9 cellular contexts compared by ENCODE assay signal in genomic region chr20:5127204-5127858, GRCh38. TPM values are rescaled to one million over a fixed set of nuclear protein-coding genes. Genes with fewer than 3 reads are reported as not detected.
DNase-seq lines count a peak whose midpoint lies in the region; ATAC-seq, FAIRE-seq and TF ChIP-seq lines count a peak whose summit lies in the region.
"Had no signal": no experiment of that assay in that cellular context is flagged by ENCODE, and none has a peak within 500 bp of the region (broad histone marks: within the 10 kb centered on the region; RNA-seq: fewer than 3 reads in every experiment).

No MANE protein-coding gene starts in this region.

- peak overlapping the region; percentile 97 for H3K4me3 ChIP-seq in DOHH2 (ENCODE audit: low read length)

- peak overlapping the region; percentile 92 for H3K27ac Mint-ChIP-seq in activated naive CD8-positive, alpha-beta T cell
- H3K27ac Mint-ChIP-seq in progenitor cell of endocrine pancreas, result peak overlapping the region; percentile 98

- no peaks in the 10 kb centered on the region for H3K27me3 ChIP-seq in DOHH2 (ENCODE audit: control insufficient read depth, low read length)

- peak overlapping the region; percentile 96 for H3K4me3 Mint-ChIP-seq in activated naive CD8-positive, alpha-beta T cell
- peak overlapping the region; percentile 96 for H3K4me3 Mint-ChIP-seq in progenitor cell of endocrine pancreas (ENCODE audit: low read depth)

- peaks cover 3% of the 10 kb centered on the region for H3K36me3 ChIP-seq in DOHH2 (ENCODE audit: control insufficient read depth, low read length)

- peak; percentile 77 for DNase-seq in KG1 (lab: John Stamatoyannopoulos, UW)
- peak; percentile 52 for DNase-seq in SK-N-DZ (ENCODE audit: low spot score)
- peak; percentile 82 for DNase-seq in cardiac septum (ENCODE audit: low spot score)
- no peak for DNase-seq in progenitor cell of endocrine pancreas (ENCODE audit: low spot score, unreplicated experiment)
- peak; percentile 30 for DNase-seq in urothelium cell line (ENCODE audit: low spot score)

- peaks cover 3% of the 10 kb centered on the region; the same call in 1 of the 2 replicates for H3F3A ChIP-seq in DOHH2 (ENCODE audit: control insufficient read depth, insufficient read depth)

- no peaks in the 10 kb centered on the region for H3K9me3 Mint-ChIP-seq in activated naive CD8-positive, alpha-beta T cell (ENCODE audit: low read depth)
- no peaks in the 10 kb centered on the region for H3K9me3 Mint-ChIP-seq in progenitor cell of endocrine pancreas (ENCODE audit: low read depth)

- H3K4me1 ChIP-seq in DOHH2 (ENCODE audit: control insufficient read depth, low read length), result peaks cover 25% of the 10 kb centered on the region

- TF ChIP-seq CTCF in DOHH2 (IDR thresholded peaks at IDR 0.05; ENCODE audit: low read depth, low read length, poor library complexity, severe bottlenecking), result no peak
- TF ChIP-seq CTCF in progenitor cell of endocrine pancreas (IDR thresholded peaks at IDR 0.05; ENCODE audit: unreplicated experiment), result no peak

- peaks cover 52% of the 10 kb centered on the region for H3K79me2 ChIP-seq in DOHH2 (ENCODE audit: control insufficient read depth, low read length)

- FAIRE-seq in urothelium cell line (lab: Jason Lieb, UNC), result no peak
- FAIRE-seq: islet of Langerhans had no signal

- H3K36me3 Mint-ChIP-seq in activated naive CD8-positive, alpha-beta T cell, result no peaks in the 10 kb centered on the region
- no peaks in the 10 kb centered on the region for H3K36me3 Mint-ChIP-seq in progenitor cell of endocrine pancreas (ENCODE audit: insufficient read depth)

- no peaks in the 10 kb centered on the region for H3K9me2 ChIP-seq in DOHH2 (replicated peaks; ENCODE audit: control insufficient read depth, low read length)

- H3K9me3 ChIP-seq in DOHH2 (ENCODE audit: control insufficient read depth, insufficient read depth, low read length), result no peaks in the 10 kb centered on the region

- peak; percentile 30 for ATAC-seq in GM21737 (IDR thresholded peaks at IDR 0.05; ENCODE audit: unreplicated experiment)

- H3K27me3 Mint-ChIP-seq in activated naive CD8-positive, alpha-beta T cell, result no peaks in the 10 kb centered on the region
- H3K27me3 Mint-ChIP-seq in progenitor cell of endocrine pancreas, result no peaks in the 10 kb centered on the region

- H4K20me1 ChIP-seq in DOHH2 (ENCODE audit: control insufficient read depth, insufficient read depth, low read depth, low read length), result no peaks in the 10 kb centered on the region

- peaks cover 33% of the 10 kb centered on the region for H3K4me1 Mint-ChIP-seq in activated naive CD8-positive, alpha-beta T cell (ENCODE audit: low read depth)
- H3K4me1 Mint-ChIP-seq in progenitor cell of endocrine pancreas (ENCODE audit: low read depth), result peaks cover 13% of the 10 kb centered on the region

- H3K4me2 ChIP-seq in DOHH2 (ENCODE audit: low read length), result peak overlapping the region; percentile 86

- peak overlapping the region; percentile 72 for H3K27ac ChIP-seq in DOHH2 (ENCODE audit: low read depth, low read length)

- intact Hi-C loops in cardiac septum (cut with DNase I), result loop anchor here (10.0 kb wide), 1 partner anchor 317 kb away; no protein-coding TSS in a partner anchor

RNA-seq across cellular contexts. Expression of gene CDS2, which starts 0.5 kb away (rescaled TPM):
- 28.5 and 28.7 TPM in 2 replicates for polyA plus RNA-seq in SK-N-DZ (2014; cell fraction: cytosol; rRNA removed)
- 30.6 and 32.0 TPM in 2 replicates for polyA plus RNA-seq in SK-N-DZ (2014; cell fraction: nucleus; rRNA removed)
- total RNA-seq in cardiac septum (84.0 TPM), progenitor cell of endocrine pancreas (52.3 and 57.5 TPM in 2 replicates)

RNA-seq across cellular contexts. Expression of gene PCNA, which starts 7.6 kb away (rescaled TPM):
- 918 and 1,013 TPM in 2 replicates for polyA plus RNA-seq in SK-N-DZ (2014; cell fraction: cytosol; rRNA removed)
- 512 and 516 TPM in 2 replicates for polyA plus RNA-seq in SK-N-DZ (2014; cell fraction: nucleus; rRNA removed)
- total RNA-seq in cardiac septum (16.7 TPM), progenitor cell of endocrine pancreas (123 and 126 TPM in 2 replicates)

RNA-seq across cellular contexts. Expression of gene TMEM230, which starts 14.5 kb away (rescaled TPM):
- 131 and 142 TPM in 2 replicates for polyA plus RNA-seq in SK-N-DZ (2014; cell fraction: cytosol; rRNA removed)
- 70.4 and 71.7 TPM in 2 replicates for polyA plus RNA-seq in SK-N-DZ (2014; cell fraction: nucleus; rRNA removed)
- 74.9 TPM for total RNA-seq in cardiac septum
- total RNA-seq in progenitor cell of endocrine pancreas, result 80.7 and 82.8 TPM in 2 replicates
